ENCODE assay signal across 28 cellular contexts in the genomic region with DNA sequence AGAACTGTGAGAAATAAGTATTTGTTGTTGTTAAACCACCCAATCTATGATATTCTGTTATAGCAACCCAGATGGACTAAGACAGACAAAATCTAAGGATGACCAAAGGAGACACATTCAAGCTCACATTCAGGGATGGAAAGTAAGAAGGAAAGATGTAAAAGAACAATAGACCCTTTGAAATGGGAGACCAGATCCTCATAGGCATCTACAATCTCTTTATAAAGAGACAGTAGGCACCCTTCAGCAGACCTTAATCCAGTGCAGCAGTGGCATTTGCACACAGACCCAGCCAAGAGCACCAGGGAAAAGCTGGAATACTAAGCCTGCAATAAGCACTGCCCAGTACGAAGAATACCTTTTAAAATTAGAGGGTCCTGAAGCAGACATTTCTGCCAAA.
"Had no signal": no experiment of that assay in that cellular context is flagged by ENCODE, and none has a peak within 500 bp of the region (broad histone marks: within the 10 kb centered on the region; RNA-seq: fewer than 3 reads in every experiment).

No MANE protein-coding gene starts in this region.

- H3K27ac ChIP-seq: ovary, parathyroid adenoma, psoas muscle, right lobe of liver, sigmoid colon, spleen, suprapubic skin, testis, tibial artery, transverse colon, upper lobe of right lung, uterus had no signal

- H3K4me1 ChIP-seq: parathyroid adenoma, psoas muscle, right lobe of liver, spleen, suprapubic skin, testis, tibial artery, transverse colon, upper lobe of right lung, uterus had no signal

- H3K36me3 ChIP-seq: ovary, right lobe of liver, sigmoid colon, spleen, suprapubic skin, tibial artery, transverse colon, upper lobe of right lung, uterus had no signal

- DNase-seq: naive thymus-derived CD8-positive, alpha-beta T cell; nephron progenitor cell; occipital lobe; ovary; posterior cingulate gyrus; psoas muscle; right cardiac atrium; right lobe of liver; sigmoid colon; small intestine; spleen; stimulated activated CD4-positive, alpha-beta T cell treated with anti-CD3 and anti-CD28 coated beads, Interleukin-12 subunit alpha, Interleukin-12 subunit beta, amount 100 ng/mL, for 4 hours; stimulated activated CD4-positive, alpha-beta T cell treated with anti-CD3 and anti-CD28 coated beads, Interleukin-1b, Interleukin-23, amount 100 ng/mL, for 48 hours; stimulated activated CD4-positive, alpha-beta T cell treated with anti-CD3 and anti-CD28 coated beads, Interleukin-4, amount 100 ng/mL, for 1 hour; stimulated activated CD4-positive, alpha-beta T cell treated with anti-CD3 and anti-CD28 coated beads, Interleukin-4, amount 100 ng/mL, for 4 hours; stimulated activated CD8-positive, alpha-beta memory T cell treated with anti-CD3 and anti-CD28 coated beads, Interleukin-4, amount 100 ng/mL, for 48 hours; stimulated activated naive CD4-positive, alpha-beta T cell; stimulated activated naive CD8-positive, alpha-beta T cell treated with anti-CD3 and anti-CD28 coated beads, Interleukin-15, amount 100 ng/mL, for 72 hours; stimulated activated naive CD8-positive, alpha-beta T cell treated with anti-CD3 and anti-CD28 coated beads, Interleukin-15, Interleukin-2, amounts not matched to agents 100 U/mL and 50 U/mL, for 24 hours; substantia nigra; testis; tibial artery; transverse colon; upper lobe of right lung; uterus had no signal

- H3K27me3 ChIP-seq: ovary, right lobe of liver, sigmoid colon, spleen, suprapubic skin, testis, tibial artery, transverse colon, upper lobe of right lung, uterus had no signal

- H2AFZ ChIP-seq: parathyroid adenoma had no signal

- H3K9ac ChIP-seq: parathyroid adenoma had no signal

- H3K9me3 ChIP-seq: ovary, right lobe of liver, sigmoid colon, suprapubic skin, testis, tibial artery, transverse colon, upper lobe of right lung, uterus had no signal

- ATAC-seq: naive thymus-derived CD8-positive, alpha-beta T cell; natural killer cell treated with Interleukin-12 subunit alpha and Interleukin-12 subunit beta and Interleukin-15 and Interleukin-18, amount 100 ng/mL, for 72 hours; psoas muscle; right cardiac atrium; right lobe of liver; stimulated activated naive CD8-positive, alpha-beta T cell treated with anti-CD3 and anti-CD28 coated beads, Interleukin-15, amount 100 ng/mL, for 72 hours; stimulated activated naive CD8-positive, alpha-beta T cell treated with anti-CD3 and anti-CD28 coated beads, Interleukin-15, Interleukin-2, amounts not matched to agents 100 U/mL and 50 U/mL, for 24 hours; upper lobe of right lung had no signal

- H3K4me3 ChIP-seq: ovary, psoas muscle, right lobe of liver, sigmoid colon, spleen, suprapubic skin, testis, tibial artery, transverse colon, upper lobe of right lung, uterus had no signal
